17 cellular contexts compared by ENCODE assay signal in the genomic region with DNA sequence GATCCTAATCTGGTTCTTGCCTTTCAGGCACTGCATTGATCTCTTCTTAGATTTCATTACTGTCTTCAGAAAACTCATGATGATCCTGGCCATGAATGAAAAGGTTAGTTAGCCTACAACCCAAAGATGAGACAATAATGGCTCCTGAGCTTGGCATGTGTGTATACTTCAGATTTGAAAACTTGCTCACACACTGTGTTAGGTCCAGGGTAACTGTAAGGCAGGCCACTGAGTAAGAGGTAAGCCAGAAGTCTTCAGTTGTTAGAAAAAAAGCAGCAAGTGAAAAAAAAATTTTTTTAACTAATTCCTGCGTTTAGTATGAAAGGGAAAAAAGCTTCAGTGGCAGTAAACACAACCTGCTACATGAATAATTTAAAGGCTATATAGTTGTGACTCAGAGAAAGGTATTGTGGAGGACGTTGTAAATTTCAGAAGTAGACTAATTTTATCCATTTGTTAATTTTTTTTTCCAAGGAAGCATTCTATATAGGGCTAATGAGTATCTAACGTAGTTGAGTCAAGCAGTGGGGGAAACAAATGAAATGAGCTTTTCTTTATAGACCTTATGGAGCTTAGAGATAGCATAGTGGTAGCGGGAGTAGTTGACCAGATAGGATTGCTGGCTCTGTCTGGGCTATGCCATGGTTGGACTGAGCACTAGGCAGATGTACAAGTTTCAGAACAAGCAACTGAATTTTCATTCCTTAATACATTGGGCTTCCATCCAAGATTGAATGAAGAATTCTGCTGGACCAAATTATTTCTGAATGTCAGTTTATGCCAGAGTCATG. TPM values are rescaled to one million over a fixed set of nuclear protein-coding genes. Genes with fewer than 3 reads are reported as not detected.
DNase-seq lines count a peak whose midpoint lies in the region; ATAC-seq and TF ChIP-seq lines count a peak whose summit lies in the region.
"Had no signal": no experiment of that assay in that cellular context is flagged by ENCODE, and none has a peak within 500 bp of the region (broad histone marks: within the 10 kb centered on the region; RNA-seq: fewer than 3 reads in every experiment).

No MANE protein-coding gene starts in this region.

- peak overlapping the region; percentile 13 for H3K4me3 ChIP-seq in Jurkat, Clone E6-1 (ENCODE audit: low read length)
- no peak overlapping the region for H3K4me3 ChIP-seq in esophagus muscularis mucosa
- H3K4me3 ChIP-seq: heart right ventricle, MG63, SJCRH30, transverse colon had no signal

- no peak for TF ChIP-seq EP300 in esophagus muscularis mucosa (IDR thresholded peaks at IDR 0.05)

- CTCF ChIA-PET in activated CD4-positive, alpha-beta T cell treated with anti-CD3 and anti-CD28 coated beads, Interleukin-2, amount 10 ng/mL, durations not matched to agents 7 days and 5 days (lab: Charles Lee) = interaction anchor here (0.8 to 4.8 kb wide), 12 partner anchors 8 to 145 kb away, joined by 3 to 26 read pairs (median 5); a partner anchor contains a TSS

- no peaks in the 10 kb centered on the region for H3K9me3 ChIP-seq in esophagus muscularis mucosa
- H3K9me3 ChIP-seq: Caco-2, heart right ventricle, MG63, SJCRH30, transverse colon had no signal

- WGBS in esophagus muscularis mucosa = 78% methylated on average over 4 of the region's 4 CpGs

- H3K27me3 ChIP-seq in esophagus muscularis mucosa = no peaks in the 10 kb centered on the region
- H3K27me3 ChIP-seq: heart right ventricle, MG63, SJCRH30, transverse colon had no signal

- no peak for TF ChIP-seq POLR2A in esophagus muscularis mucosa (IDR thresholded peaks at IDR 0.05; ENCODE audit: low read depth)

- POLR2A ChIA-PET in activated CD4-positive, alpha-beta T cell treated with anti-CD3 and anti-CD28 coated beads, Interleukin-2, amount 10 ng/mL, durations not matched to agents 7 days and 5 days (lab: Charles Lee) = interaction anchor here (0.6 to 1.0 kb wide), 3 partner anchors 20 to 81 kb away, joined by 4 to 8 read pairs (median 5); a partner anchor contains a TSS

- peak; percentile 60 for ATAC-seq in activated naive CD4-positive, alpha-beta T cell treated with anti-CD3 and anti-CD28 coated beads, Interleukin-2, amount 50 U/mL, for 72 hours
- no peak for ATAC-seq in GM21825 (IDR thresholded peaks at IDR 0.05; ENCODE audit: unreplicated experiment)
- ATAC-seq: heart right ventricle had no signal

- peaks cover 52% of the 10 kb centered on the region for H3K4me1 Mint-ChIP-seq in activated CD4-positive, alpha-beta T cell treated with anti-CD3 and anti-CD28 coated beads, Interleukin-2, amount 10 ng/mL, durations not matched to agents 7 days and 5 days
- no peaks in the 10 kb centered on the region for H3K4me1 Mint-ChIP-seq in nephron progenitor cell

- no peak for DNase-seq in activated CD4-positive, alpha-beta T cell treated with anti-CD3 and anti-CD28 coated beads, Interleukin-2, amount 10 ng/mL, durations not matched to agents 7 days and 5 days
- DNase-seq in activated CD4-positive, alpha-beta T cell treated with anti-CD3 and anti-CD28 coated beads, Interleukin-2, amount 50 U/mL, for 1 hour = no peak
- DNase-seq in Jurkat, Clone E6-1 (ENCODE audit: low read depth, low spot score) = no peak
- no peak for DNase-seq in activated naive CD4-positive, alpha-beta T cell treated with anti-CD3 and anti-CD28 coated beads, Interleukin-2, amount 50 U/mL, for 72 hours (ENCODE audit: low spot score in 2 of 2)
- DNase-seq in nephron progenitor cell = no peak
- no peak for DNase-seq in NCI-H1092 treated with DMSO at 0.1 percent for 48 hours (lab: John Stamatoyannopoulos, UW)
- DNase-seq in esophagus muscularis mucosa (ENCODE audit: extremely low spot score) = no peak
- DNase-seq: Caco-2, heart right ventricle, kidney, MG63, NCI-H187 treated with DMSO at 0.1 percent for 48 hours, NCI-H510A treated with DMSO at 0.1 percent for 48 hours, nucleus accumbens, SJCRH30, transverse colon had no signal

- peaks cover 0 to 18% (median 7%) of the 10 kb centered on the region in 4 donors for H3K4me1 ChIP-seq in esophagus muscularis mucosa
- H3K4me1 ChIP-seq: Caco-2, SJCRH30, transverse colon had no signal

- TF ChIP-seq CTCF in nephron progenitor cell (IDR thresholded peaks at IDR 0.05) (no peak), esophagus muscularis mucosa (IDR thresholded peaks at IDR 0.05) (no peak)

- H3K36me3 ChIP-seq in esophagus muscularis mucosa = peaks cover 58 to 85% (median 81%) of the 10 kb centered on the region in 4 donors

- peaks cover 63% of the 10 kb centered on the region for H3K36me3 Mint-ChIP-seq in activated CD4-positive, alpha-beta T cell treated with anti-CD3 and anti-CD28 coated beads, Interleukin-2, amount 10 ng/mL, durations not matched to agents 7 days and 5 days (ENCODE audit: low read depth)
- H3K36me3 Mint-ChIP-seq in activated naive CD4-positive, alpha-beta T cell treated with anti-CD3 and anti-CD28 coated beads, Interleukin-2, amount 50 U/mL, for 72 hours = peaks cover 31 to 56% of the 10 kb centered on the region in 2 donors
- peaks cover 70% of the 10 kb centered on the region for H3K36me3 Mint-ChIP-seq in nephron progenitor cell (ENCODE audit: low read depth)

- peak overlapping the region; percentile 83 for H3K27ac Mint-ChIP-seq in activated CD4-positive, alpha-beta T cell treated with anti-CD3 and anti-CD28 coated beads, Interleukin-2, amount 10 ng/mL, durations not matched to agents 7 days and 5 days
- peak overlapping the region; percentile 31 to 68 for H3K27ac Mint-ChIP-seq in activated naive CD4-positive, alpha-beta T cell treated with anti-CD3 and anti-CD28 coated beads, Interleukin-2, amount 50 U/mL, for 72 hours
- H3K27ac Mint-ChIP-seq in nephron progenitor cell = peak overlapping the region; percentile 84

- no peak overlapping the region for H3K27ac ChIP-seq in esophagus muscularis mucosa (replicated peaks in 1 of 4)
- H3K27ac ChIP-seq: SJCRH30, transverse colon had no signal

- no peaks in the 10 kb centered on the region for H3K27me3 Mint-ChIP-seq in activated CD4-positive, alpha-beta T cell treated with anti-CD3 and anti-CD28 coated beads, Interleukin-2, amount 10 ng/mL, durations not matched to agents 7 days and 5 days
- H3K27me3 Mint-ChIP-seq in nephron progenitor cell (ENCODE audit: low read depth, poor library complexity) = no peaks in the 10 kb centered on the region

- H3K4me3 Mint-ChIP-seq in activated CD4-positive, alpha-beta T cell treated with anti-CD3 and anti-CD28 coated beads, Interleukin-2, amount 10 ng/mL, durations not matched to agents 7 days and 5 days = no peak overlapping the region
- no peak overlapping the region for H3K4me3 Mint-ChIP-seq in nephron progenitor cell

- intact Hi-C loops in esophagus muscularis mucosa (cut with DNase I) = no loop called here

- H3K9me3 Mint-ChIP-seq in activated CD4-positive, alpha-beta T cell treated with anti-CD3 and anti-CD28 coated beads, Interleukin-2, amount 10 ng/mL, durations not matched to agents 7 days and 5 days = no peaks in the 10 kb centered on the region
- H3K9me3 Mint-ChIP-seq in activated naive CD4-positive, alpha-beta T cell treated with anti-CD3 and anti-CD28 coated beads, Interleukin-2, amount 50 U/mL, for 72 hours = no peaks in the 10 kb centered on the region
- no peaks in the 10 kb centered on the region for H3K9me3 Mint-ChIP-seq in nephron progenitor cell

RNA-seq across cellular contexts. Expression of a gene that starts 20.5 kb away (rescaled TPM):
- total RNA-seq in activated CD4-positive, alpha-beta T cell treated with anti-CD3 and anti-CD28 coated beads, Interleukin-2, amount 10 ng/mL, durations not matched to agents 7 days and 5 days = 100 to 1,000 TPM; 426 to 442 TPM
- polyA plus RNA-seq in Jurkat, Clone E6-1 (2012; ENCODE audit: insufficient read depth, insufficient read length) = 346 TPM
- total RNA-seq in activated naive CD4-positive, alpha-beta T cell treated with anti-CD3 and anti-CD28 coated beads, Interleukin-2, amount 50 U/mL, for 72 hours = 100 to 1,000 TPM; 361 to 467 TPM
- total RNA-seq in esophagus muscularis mucosa = 100 to 1,000 TPM; 228 to 395 (median 322) TPM

RNA-seq across cellular contexts. Expression of a gene that starts 54.7 kb away (rescaled TPM):
- 10 to 100 TPM; 37.4 to 38.2 TPM for total RNA-seq in activated CD4-positive, alpha-beta T cell treated with anti-CD3 and anti-CD28 coated beads, Interleukin-2, amount 10 ng/mL, durations not matched to agents 7 days and 5 days
- polyA plus RNA-seq in Jurkat, Clone E6-1 (2012; ENCODE audit: insufficient read depth, insufficient read length) = 15.7 TPM
- 10 to 100 TPM; 25.9 to 27.6 TPM for total RNA-seq in activated naive CD4-positive, alpha-beta T cell treated with anti-CD3 and anti-CD28 coated beads, Interleukin-2, amount 50 U/mL, for 72 hours
- 10 to 100 TPM in 3 of 4 donors, 1 to 10 TPM in 1; 9.6 to 14.6 (median 12.8) TPM for total RNA-seq in esophagus muscularis mucosa
